12 cellular contexts compared by ENCODE assay signal in the genomic region with DNA sequence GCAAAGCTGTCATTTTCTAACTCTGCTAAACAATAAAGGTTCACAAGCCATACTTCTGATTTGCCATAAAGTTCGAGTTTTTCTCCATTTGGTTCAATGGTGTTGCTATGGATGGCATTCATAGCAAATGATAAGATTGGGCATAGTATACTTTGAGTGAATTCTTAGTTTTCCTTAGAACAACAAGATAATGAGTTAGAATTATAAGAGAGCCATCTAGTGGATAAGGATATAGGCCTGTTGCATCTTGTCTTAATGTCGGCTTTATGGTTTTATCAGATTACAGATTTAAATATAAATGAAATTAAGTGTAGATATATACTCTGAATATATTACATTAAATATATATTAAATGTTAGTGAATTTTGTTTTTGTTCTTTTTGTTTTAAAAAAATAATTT.
DNase-seq lines count a peak whose midpoint lies in the region; ATAC-seq and TF ChIP-seq lines count a peak whose summit lies in the region.
"Had no signal": no experiment of that assay in that cellular context is flagged by ENCODE, and none has a peak within 500 bp of the region (broad histone marks: within the 10 kb centered on the region; RNA-seq: fewer than 3 reads in every experiment).

No MANE protein-coding gene starts in this region.

- no peak overlapping the region for H2AFZ ChIP-seq in DND-41 (ENCODE audit: low read depth, low read length)

- no peaks in the 10 kb centered on the region for H4K20me1 ChIP-seq in DND-41 (ENCODE audit: insufficient read depth, low read length)

- no peak overlapping the region for H3K4me2 ChIP-seq in DND-41 (ENCODE audit: insufficient read depth, low read length)

- H3K27me3 Mint-ChIP-seq in chondrocyte (ENCODE audit: low read depth) = no peaks in the 10 kb centered on the region
- H3K27me3 Mint-ChIP-seq in neural crest cell (ENCODE audit: low read depth) = no peaks in the 10 kb centered on the region
- H3K27me3 Mint-ChIP-seq: activated naive CD8-positive, alpha-beta T cell treated with anti-CD3 and anti-CD28 coated beads for 36 hours had no signal

- H3K4me3 ChIP-seq in DND-41 (ENCODE audit: low read depth in 1 of 2, low read length in 2 of 2) = no peak overlapping the region

- H3K36me3 ChIP-seq in DND-41 (ENCODE audit: insufficient read depth, low read length) = no peaks in the 10 kb centered on the region

- DNase-seq in DND-41 (no peak), chondrocyte (ENCODE audit: low spot score) (no peak), neural crest cell (ENCODE audit: low read depth, low spot score) (no peak), ureter (ENCODE audit: low spot score) (no peak), SIG-M5 treated with dmso at 0.1 percent for 504 hours (lab: John Stamatoyannopoulos, UW; ENCODE audit: unreplicated experiment) (no peak), activated gamma-delta T cell (lab: John Stamatoyannopoulos, UW) (no peak)
- DNase-seq in activated CD4-positive, alpha-beta T cell treated with anti-CD3 and anti-CD28 coated beads for 1 hour = no peak
- DNase-seq: activated naive CD8-positive, alpha-beta T cell treated with anti-CD3 and anti-CD28 coated beads for 36 hours; DMS79; natural killer cell; NCI-H774 had no signal

- H3K4me3 Mint-ChIP-seq in chondrocyte (ENCODE audit: unreplicated experiment) (no peak overlapping the region), neural crest cell (no peak overlapping the region)
- H3K4me3 Mint-ChIP-seq: activated naive CD8-positive, alpha-beta T cell treated with anti-CD3 and anti-CD28 coated beads for 36 hours; natural killer cell had no signal

- H3K9ac ChIP-seq in DND-41 (ENCODE audit: low read depth, low read length) = no peak overlapping the region

- H3K9me3 ChIP-seq in DND-41 (ENCODE audit: insufficient read depth, low read length, severe bottlenecking) = no peaks in the 10 kb centered on the region

- no peaks in the 10 kb centered on the region for H3K27me3 ChIP-seq in DND-41 (ENCODE audit: insufficient read depth, low read length, poor library complexity)

- no peaks in the 10 kb centered on the region for H3K4me1 ChIP-seq in DND-41 (ENCODE audit: insufficient read depth, low read length)

- H3K27ac Mint-ChIP-seq in chondrocyte (ENCODE audit: unreplicated experiment) (no peak overlapping the region), neural crest cell (ENCODE audit: unreplicated experiment) (no peak overlapping the region)
- H3K27ac Mint-ChIP-seq: activated naive CD8-positive, alpha-beta T cell treated with anti-CD3 and anti-CD28 coated beads for 36 hours; natural killer cell had no signal

- no peaks in the 10 kb centered on the region for H3K79me2 ChIP-seq in DND-41 (ENCODE audit: insufficient read depth, low read length)

- no peak overlapping the region for H3K27ac ChIP-seq in DND-41 (ENCODE audit: low read length)

- TF ChIP-seq CTCF in DND-41 (IDR thresholded peaks at IDR 0.05; ENCODE audit: borderline replicate concordance, extremely low read depth, low read length, poor library complexity, severe bottlenecking) = peak; percentile 3
- TF ChIP-seq CTCF in LNCAP (IDR thresholded peaks at IDR 0.05) = peak; percentile 42; the same call in 1 of the 2 replicates
- peak; percentile 65 for TF ChIP-seq CTCF in chondrocyte (IDR thresholded peaks at IDR 0.05)
- peak; percentile 56 for TF ChIP-seq CTCF in neural crest cell (conservative IDR thresholded peaks at IDR 0.05)

- no peaks in the 10 kb centered on the region for H3K9me3 Mint-ChIP-seq in chondrocyte (ENCODE audit: low read depth)
- H3K9me3 Mint-ChIP-seq in neural crest cell = no peaks in the 10 kb centered on the region
- H3K9me3 Mint-ChIP-seq: activated naive CD8-positive, alpha-beta T cell treated with anti-CD3 and anti-CD28 coated beads for 36 hours had no signal

- H3K4me1 Mint-ChIP-seq in chondrocyte (ENCODE audit: low read depth) = no peaks in the 10 kb centered on the region
- no peaks in the 10 kb centered on the region for H3K4me1 Mint-ChIP-seq in neural crest cell
- H3K4me1 Mint-ChIP-seq: activated naive CD8-positive, alpha-beta T cell treated with anti-CD3 and anti-CD28 coated beads for 36 hours; natural killer cell had no signal

- ATAC-seq in DND-41 (ENCODE audit: insufficient read depth, low read depth) = no peak
- ATAC-seq: natural killer cell had no signal

- H3K36me3 Mint-ChIP-seq in chondrocyte (ENCODE audit: low read depth) = no peaks in the 10 kb centered on the region
- H3K36me3 Mint-ChIP-seq in neural crest cell (ENCODE audit: low read depth) = no peaks in the 10 kb centered on the region
- H3K36me3 Mint-ChIP-seq: activated naive CD8-positive, alpha-beta T cell treated with anti-CD3 and anti-CD28 coated beads for 36 hours; natural killer cell had no signal

Comparison
In these comparisons a context has a peak if more than half of its experiments do, and no peak if none do; other contexts are left out.
1. CTCF ChIP-seq: peak in every context shown above with its lines; median percentile 65 in chondrocyte; 56 in neural crest cell; 42 in LNCAP; 3 in DND-41.